In the genomic region with DNA sequence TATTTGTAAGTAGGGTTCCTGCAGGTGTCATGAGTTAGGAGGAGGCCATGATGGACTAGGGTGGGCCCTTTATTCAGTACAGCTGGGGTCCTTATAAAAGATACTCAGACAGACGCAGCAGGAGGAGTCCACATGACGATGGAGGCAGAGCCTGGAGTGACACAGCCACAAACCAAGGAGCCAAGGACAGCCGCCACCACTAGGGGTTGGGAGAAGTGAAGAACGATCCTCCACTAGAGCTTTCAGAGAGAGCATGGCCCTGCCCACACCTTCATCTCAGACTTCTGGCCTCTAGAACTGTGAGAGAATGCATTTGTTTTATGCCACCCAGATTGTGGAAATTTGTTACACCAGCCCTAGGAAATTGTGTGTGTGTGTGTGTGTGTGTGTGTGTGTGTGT, we compare ENCODE assay signal across 30 cellular contexts. TPM values are rescaled to one million over a fixed set of nuclear protein-coding genes. Genes with fewer than 3 reads are reported as not detected.
"Had no signal": no experiment of that assay in that cellular context is flagged by ENCODE, and none has a peak within 500 bp of the region (broad histone marks: within the 10 kb centered on the region; RNA-seq: fewer than 3 reads in every experiment).

No MANE protein-coding gene starts in this region.

- H3K27me3 ChIP-seq: body of pancreas, colonic mucosa, gastroesophageal sphincter, pancreas, tibial nerve had no signal

- H3K36me3 Mint-ChIP-seq: mesothelial cell of epicardium, naive B cell had no signal

- H3K36me3 ChIP-seq: colonic mucosa, gastroesophageal sphincter, pancreas, prostate gland, tibial nerve had no signal

- H3K27ac Mint-ChIP-seq: activated B cell treated with CpG ODN at 0.5 μM for 24 hours, mesothelial cell of epicardium, naive B cell had no signal

- H3K4me2 ChIP-seq: smooth muscle cell had no signal

- H3K4me3 ChIP-seq: body of pancreas, colonic mucosa, gastroesophageal sphincter, pancreas, prostate gland, smooth muscle cell, tibial nerve had no signal

- H3K27ac ChIP-seq: body of pancreas, colonic mucosa, gastroesophageal sphincter, pancreas, prostate gland, tibial nerve had no signal

- ATAC-seq: activated naive CD4-positive, alpha-beta T cell treated with anti-CD3 and anti-CD28 coated beads, Interleukin-2, amount 50 U/mL, for 72 hours; body of pancreas; gastroesophageal sphincter; left cardiac atrium; left ventricle myocardium superior; pancreas had no signal

- H3K9me3 ChIP-seq: body of pancreas, colonic mucosa, pancreas, prostate gland had no signal

- DNase-seq: activated B cell treated with CpG ODN at 0.5 μM for 24 hours; activated CD4-positive, alpha-beta T cell treated with anti-CD3 and anti-CD28 coated beads, Interleukin-2, amount 50 U/mL, for 1 hour; activated naive CD4-positive, alpha-beta T cell; activated T-cell treated with anti-CD3 and anti-CD28 coated beads for 4 hours; activated T-cell treated with anti-CD3 and anti-CD28 coated beads, Interleukin-2, amount 50 U/mL, for 72 hours; body of pancreas; cerebellar nuclear complex; colonic mucosa; effector memory CD4-positive, alpha-beta T cell; hippocampal formation; left cardiac atrium; left ventricle myocardium superior; naive B cell; nucleus accumbens; retina; stimulated activated CD4-positive, alpha-beta T cell treated with anti-CD3 and anti-CD28 coated beads, Interleukin-1b, Interleukin-23, amount 100 ng/mL, for 48 hours; stimulated activated naive CD4-positive, alpha-beta T cell treated with Interleukin-2 at 50 U/mL for 16 hours had no signal

- FAIRE-seq: endothelial cell of umbilical vein, keratinocyte, pancreas had no signal

- H3K4me1 ChIP-seq: body of pancreas, colonic mucosa, gastroesophageal sphincter, pancreas, prostate gland, tibial nerve had no signal

- H3K4me1 Mint-ChIP-seq: activated B cell treated with CpG ODN at 0.5 μM for 24 hours, mesothelial cell of epicardium, naive B cell had no signal

- H3K27me3 Mint-ChIP-seq: activated B cell treated with CpG ODN at 0.5 μM for 24 hours had no signal

- H3K4me3 Mint-ChIP-seq: activated B cell treated with CpG ODN at 0.5 μM for 24 hours; activated T-cell treated with anti-CD3 and anti-CD28 coated beads, Interleukin-2, amount 50 U/mL, for 72 hours; mesothelial cell of epicardium; naive B cell had no signal

RNA-seq across cellular contexts. Expression of gene JAKMIP1, which starts 31.1 kb away (rescaled TPM):
- total RNA-seq: dermis microvascular lymphatic vessel endothelial cell, endothelial cell of umbilical vein, fibroblast of lung, fibroblast of villous mesenchyme, left ventricle myocardium superior, lung microvascular endothelial cell, mesothelial cell of epicardium, smooth muscle cell had no signal
- polyA plus RNA-seq: endothelial cell of umbilical vein, fibroblast of lung, keratinocyte had no signal
